ENCODE assay signal across 8 cellular contexts in genomic region chr7:129434172-129434845, GRCh38. TPM values are rescaled to one million over a fixed set of nuclear protein-coding genes. Genes with fewer than 3 reads are reported as not detected.
DNase-seq lines count a peak whose midpoint lies in the region; ATAC-seq and TF ChIP-seq lines count a peak whose summit lies in the region.

Gene STRIP2, plus strand, starts transcription at chr7:129434432. Its CDS starts 41 bp downstream, at chr7:129434473.

- H3K4me1 Mint-ChIP-seq in activated T-helper 1 cell treated with anti-CD3 and anti-CD28 coated beads, Interleukin-12 subunit alpha, Interleukin-12 subunit beta, Interleukin-2, Interleukin-4 antibody, amounts not matched to agents 30 ng/mL and 10 ng/mL and 1 ng/mL, durations not matched to agents 14 hours and 24 hours and 36 hours (ENCODE audit: low read depth): peaks cover 38% of the 10 kb centered on the region
- H3K4me1 Mint-ChIP-seq in natural killer cell treated with Interleukin-12 subunit alpha and Interleukin-12 subunit beta and Interleukin-15 and Interleukin-18, amount 100 ng/mL, for 72 hours (ENCODE audit: low read depth in 2 of 2): peaks cover 27 to 41% of the 10 kb centered on the region in 2 donors

- H3K27me3 Mint-ChIP-seq in activated T-helper 1 cell treated with anti-CD3 and anti-CD28 coated beads, Interleukin-12 subunit alpha, Interleukin-12 subunit beta, Interleukin-2, Interleukin-4 antibody, amounts not matched to agents 30 ng/mL and 10 ng/mL and 1 ng/mL, durations not matched to agents 14 hours and 24 hours and 36 hours (ENCODE audit: insufficient read depth): no peaks in the 10 kb centered on the region
- peaks cover 12 to 19% of the 10 kb centered on the region in 2 donors for H3K27me3 Mint-ChIP-seq in natural killer cell treated with Interleukin-12 subunit alpha and Interleukin-12 subunit beta and Interleukin-15 and Interleukin-18, amount 100 ng/mL, for 72 hours

- H3K36me3 Mint-ChIP-seq in activated T-helper 1 cell treated with anti-CD3 and anti-CD28 coated beads, Interleukin-12 subunit alpha, Interleukin-12 subunit beta, Interleukin-2, Interleukin-4 antibody, amounts not matched to agents 30 ng/mL and 10 ng/mL and 1 ng/mL, durations not matched to agents 14 hours and 24 hours and 36 hours (ENCODE audit: low read depth): peaks cover 24% of the 10 kb centered on the region
- H3K36me3 Mint-ChIP-seq in natural killer cell treated with Interleukin-12 subunit alpha and Interleukin-12 subunit beta and Interleukin-15 and Interleukin-18, amount 100 ng/mL, for 72 hours: no peaks in the 10 kb centered on the region

- H3K4me3 ChIP-seq in fibroblast of mammary gland (ENCODE audit: control insufficient read depth, low read depth, low read length): peak within 1 kb of the TSS; percentile 77

- H3K27ac Mint-ChIP-seq in activated T-helper 1 cell treated with anti-CD3 and anti-CD28 coated beads, Interleukin-12 subunit alpha, Interleukin-12 subunit beta, Interleukin-2, Interleukin-4 antibody, amounts not matched to agents 30 ng/mL and 10 ng/mL and 1 ng/mL, durations not matched to agents 14 hours and 24 hours and 36 hours: peak within 1 kb of the TSS; percentile 92
- H3K27ac Mint-ChIP-seq in natural killer cell treated with Interleukin-12 subunit alpha and Interleukin-12 subunit beta and Interleukin-15 and Interleukin-18, amount 100 ng/mL, for 72 hours: peak within 1 kb of the TSS; percentile 63 to 81

- H3K4me3 Mint-ChIP-seq in activated T-helper 1 cell treated with anti-CD3 and anti-CD28 coated beads, Interleukin-12 subunit alpha, Interleukin-12 subunit beta, Interleukin-2, Interleukin-4 antibody, amounts not matched to agents 30 ng/mL and 10 ng/mL and 1 ng/mL, durations not matched to agents 14 hours and 24 hours and 36 hours: peak within 1 kb of the TSS; percentile 95
- peak within 1 kb of the TSS; percentile 95 for H3K4me3 Mint-ChIP-seq in natural killer cell treated with Interleukin-12 subunit alpha and Interleukin-12 subunit beta and Interleukin-15 and Interleukin-18, amount 100 ng/mL, for 72 hours

- TF ChIP-seq CTCF in fibroblast of mammary gland (conservative IDR thresholded peaks at IDR 0.05; ENCODE audit: control insufficient read depth, insufficient read depth, low read depth, low read length): no peak

- intact Hi-C loops in activated T-helper 1 cell treated with anti-CD3 and anti-CD28 coated beads, Interleukin-12 subunit alpha, Interleukin-12 subunit beta, Interleukin-2, Interleukin-4 antibody, amounts not matched to agents 30 ng/mL and 10 ng/mL and 1 ng/mL, durations not matched to agents 14 hours and 24 hours and 36 hours (cut with micrococcal nuclease): loop anchor here (1.0 to 10.0 kb wide), 11 partner anchors 32 to 980 kb away; partner anchors contain the start of genes HILPDA, SMKR1 and TNPO3

- peak; percentile 90 for DNase-seq in ELR (ENCODE audit: low read depth)
- peak; percentile 71 for DNase-seq in H4 (ENCODE audit: low spot score)
- peak; percentile 89 for DNase-seq in LHCN-M2 (ENCODE audit: low read depth)
- DNase-seq in RKO (ENCODE audit: low spot score): peak; percentile 96
- DNase-seq in activated T-helper 1 cell treated with anti-CD3 and anti-CD28 coated beads, Interleukin-12 subunit alpha, Interleukin-12 subunit beta, Interleukin-2, Interleukin-4 antibody, amounts not matched to agents 30 ng/mL and 10 ng/mL and 1 ng/mL, durations not matched to agents 14 hours and 24 hours and 36 hours (ENCODE audit: low spot score): peak; percentile 94
- DNase-seq in fibroblast of mammary gland (ENCODE audit: low read depth): peak; percentile 55
- peak; percentile 95 for DNase-seq in natural killer cell treated with Interleukin-12 subunit alpha and Interleukin-12 subunit beta and Interleukin-15 and Interleukin-18, amount 100 ng/mL, for 72 hours (ENCODE audit: low spot score)
- DNase-seq in stimulated activated naive CD4-positive, alpha-beta T cell treated with Interleukin-2 at 50 U/mL for 16 hours (lab: John Stamatoyannopoulos, UW): peak; percentile 91

- peak; percentile 96 to 98 for ATAC-seq in natural killer cell treated with Interleukin-12 subunit alpha and Interleukin-12 subunit beta and Interleukin-15 and Interleukin-18, amount 100 ng/mL, for 72 hours

- H3K9me3 Mint-ChIP-seq in activated T-helper 1 cell treated with anti-CD3 and anti-CD28 coated beads, Interleukin-12 subunit alpha, Interleukin-12 subunit beta, Interleukin-2, Interleukin-4 antibody, amounts not matched to agents 30 ng/mL and 10 ng/mL and 1 ng/mL, durations not matched to agents 14 hours and 24 hours and 36 hours: no peaks in the 10 kb centered on the region
- no peaks in the 10 kb centered on the region for H3K9me3 Mint-ChIP-seq in natural killer cell treated with Interleukin-12 subunit alpha and Interleukin-12 subunit beta and Interleukin-15 and Interleukin-18, amount 100 ng/mL, for 72 hours

RNA-seq across cellular contexts. Expression of gene STRIP2, which starts in this region (rescaled TPM):
- total RNA-seq in H4 (2014; rRNA removed; shearing (Covaris generic)): 2.2 and 3.7 TPM in 2 replicates
- 100 and 104 TPM in 2 replicates for total RNA-seq in LHCN-M2 (2014; rRNA removed)
- polyA plus RNA-seq in LHCN-M2 (2012): 11.5 TPM
- total RNA-seq in activated T-helper 1 cell treated with anti-CD3 and anti-CD28 coated beads, Interleukin-12 subunit alpha, Interleukin-12 subunit beta, Interleukin-2, Interleukin-4 antibody, amounts not matched to agents 30 ng/mL and 10 ng/mL and 1 ng/mL, durations not matched to agents 14 hours and 24 hours and 36 hours: 74.0 and 79.4 TPM in 2 replicates
- total RNA-seq in natural killer cell treated with Interleukin-12 subunit alpha and Interleukin-12 subunit beta and Interleukin-15 and Interleukin-18, amount 100 ng/mL, for 72 hours: 10 to 100 TPM; 11.3 to 48.1 TPM

Comparison
In these comparisons a context has a peak if more than half of its experiments do, and no peak if none do; other contexts are left out.
1. Peak in every context shown above with its lines: DNase-seq, ATAC-seq and H3K4me3 ChIP-seq.